Comparison of ENCODE assay signal across 1 cellular context in genomic region chr3:33054100-33055097, GRCh38.
TF ChIP-seq lines count a peak whose summit lies in the region.

No MANE protein-coding gene starts in this region.

TF ChIP-seq in K562, 482 proteins besides CTCF, POLR2A, EP300 and RAD21 (continues in another document):
- TF ChIP-seq ZBTB49 (CRISPR knock-in tag; IDR thresholded peaks at IDR 0.05; ENCODE audit: borderline replicate concordance) (no peak), ZNF668 (CRISPR knock-in tag; IDR thresholded peaks at IDR 0.05) (no peak), RCOR1 (IDR thresholded peaks at IDR 0.05; ENCODE audit: borderline replicate concordance in 1 of 2, low read depth in 2 of 2, low read length in 2 of 2) (peak; percentile 45 to 95; a peak in 3 of 4 replicates), TRIM28 (IDR thresholded peaks at IDR 0.05) (peak; percentile 94), ZKSCAN3 (CRISPR knock-in tag; IDR thresholded peaks at IDR 0.05) (no peak), TCF7 (IDR thresholded peaks at IDR 0.05; ENCODE audit: borderline replicate concordance) (no peak), AFF1 (IDR thresholded peaks at IDR 0.05; ENCODE audit: low read depth in 1 of 2, partially characterized antibody in 2 of 2) (peak; percentile 22 to 59), NELFE (IDR thresholded peaks at IDR 0.05; ENCODE audit: insufficient read depth, insufficient read length) (no peak), ETS2 (tag; IDR thresholded peaks at IDR 0.05; ENCODE audit: borderline replicate concordance, poor library complexity, severe bottlenecking) (no peak), BRF2 (IDR thresholded peaks at IDR 0.05; ENCODE audit: borderline replicate concordance, insufficient read depth, insufficient read length) (no peak), NR1H2 (CRISPR knock-in tag; IDR thresholded peaks at IDR 0.05) (no peak), SLC30A9 (CRISPR knock-in tag; IDR thresholded peaks at IDR 0.05) (no peak), ZNF76 (CRISPR knock-in tag; IDR thresholded peaks at IDR 0.05; ENCODE audit: borderline replicate concordance) (no peak), CREBBP (IDR thresholded peaks at IDR 0.05; ENCODE audit: low read depth, low read length) (no peak), SMAD3 (CRISPR knock-in tag; conservative IDR thresholded peaks at IDR 0.05) (0 out of 2 replicates have a peak, but pooled peaks have one; percentile 42), IFI16 (CRISPR knock-in tag; IDR thresholded peaks at IDR 0.05) (no peak), ELK3 (CRISPR knock-in tag; IDR thresholded peaks at IDR 0.05) (no peak), POLR2AphosphoS2 (IDR thresholded peaks at IDR 0.05; ENCODE audit: low read length) (no peak), ZNF592 (IDR thresholded peaks at IDR 0.05) (peak; percentile 72), HMBOX1 (IDR thresholded peaks at IDR 0.05) (no peak), SUPT5H (IDR thresholded peaks at IDR 0.05) (no peak), ETV6 (IDR thresholded peaks at IDR 0.05; ENCODE audit: borderline replicate concordance in 1 of 2, low read depth in 2 of 2, low read length in 1 of 2) (peak in 1 of 2 experiments; percentile 77; a peak in 2 of 4 replicates), ETV6 (CRISPR knock-in tag; IDR thresholded peaks at IDR 0.05; ENCODE audit: borderline replicate concordance) (no peak), GTF2F1 (IDR thresholded peaks at IDR 0.05; ENCODE audit: low read depth, low read length) (no peak), CBFA2T3 (IDR thresholded peaks at IDR 0.05) (peak; percentile 98), ZNF561 (CRISPR knock-in tag; conservative IDR thresholded peaks at IDR 0.05) (no peak), SRF (CRISPR knock-in tag; IDR thresholded peaks at IDR 0.05) (no peak), ZNF324 (CRISPR knock-in tag; IDR thresholded peaks at IDR 0.05) (no peak), SIRT6 (IDR thresholded peaks at IDR 0.05; ENCODE audit: low read depth, low read length) (no peak), ASH1L (IDR thresholded peaks at IDR 0.05; ENCODE audit: borderline replicate concordance, low read depth, partially characterized antibody) (no peak), RREB1 (CRISPR knock-in tag; IDR thresholded peaks at IDR 0.05) (no peak), GABPB2 (CRISPR knock-in tag; conservative IDR thresholded peaks at IDR 0.05) (no peak), HMGXB4 (CRISPR knock-in tag; IDR thresholded peaks at IDR 0.05) (no peak), EGR1 (conservative IDR thresholded peaks at IDR 0.05) (no peak), POLR2B (IDR thresholded peaks at IDR 0.05; ENCODE audit: low read depth, partially characterized antibody) (no peak)
